ENCODE assay signal across 6 cellular contexts in genomic region chr22:37806409-37807338, GRCh38. TPM values are rescaled to one million over a fixed set of nuclear protein-coding genes. Genes with fewer than 3 reads are reported as not detected.
DNase-seq lines count a peak whose midpoint lies in the region; ATAC-seq and TF ChIP-seq lines count a peak whose summit lies in the region.

No MANE protein-coding gene starts in this region.

- H3K79me2 ChIP-seq in neural cell (replicated peaks; ENCODE audit: insufficient read depth, low read length) = no peaks in the 10 kb centered on the region

- peaks cover 42% of the 10 kb centered on the region for H3K27me3 ChIP-seq in neural cell (ENCODE audit: insufficient read depth, low read depth, low read length)

- ATAC-seq in GM18519 (IDR thresholded peaks at IDR 0.05; ENCODE audit: low FRiP score, unreplicated experiment) = no peak
- ATAC-seq in GM18873 (IDR thresholded peaks at IDR 0.05; ENCODE audit: low FRiP score, unreplicated experiment) = no peak

- no peak for TF ChIP-seq EP300 in neural cell (conservative IDR thresholded peaks at IDR 0.05; ENCODE audit: poor library complexity, severe bottlenecking)

- H3K9ac ChIP-seq in neural cell (ENCODE audit: low read length) = no peak overlapping the region

- H2AFZ ChIP-seq in neural cell (ENCODE audit: low read depth, low read length) = no peak overlapping the region

- no peaks in the 10 kb centered on the region for H3K36me3 ChIP-seq in neural cell (ENCODE audit: insufficient read depth, low read length)

- H3K9me3 ChIP-seq in neural cell (ENCODE audit: low read length) = no peaks in the 10 kb centered on the region

- H4K20me1 ChIP-seq in neural cell (ENCODE audit: insufficient read depth) = no peaks in the 10 kb centered on the region

- no peak overlapping the region for H3K4me2 ChIP-seq in neural cell (ENCODE audit: low read length)

- no peaks in the 10 kb centered on the region for H3K9me3 Mint-ChIP-seq in activated CD4-positive, alpha-beta T cell treated with anti-CD3 and anti-CD28 coated beads, Interleukin-2, amount 10 ng/mL, durations not matched to agents 24 days and 14 days
- peaks cover 0 to 6% (median 0%) of the 10 kb centered on the region in 5 experiments for H3K9me3 Mint-ChIP-seq in brain

- peak overlapping the region; percentile 75 for H3K27ac Mint-ChIP-seq in activated CD4-positive, alpha-beta T cell treated with anti-CD3 and anti-CD28 coated beads, Interleukin-2, amount 10 ng/mL, durations not matched to agents 24 days and 14 days
- peak overlapping the region; percentile 39 to 89 (median 56) for H3K27ac Mint-ChIP-seq in brain

- H3K27ac ChIP-seq in neural cell (ENCODE audit: low read length) = no peak overlapping the region

- DNase-seq in activated CD4-positive, alpha-beta T cell treated with anti-CD3 and anti-CD28 coated beads, Interleukin-2, amount 10 ng/mL, durations not matched to agents 24 days and 14 days = peak; percentile 75
- no peak for DNase-seq in activated CD4-positive, alpha-beta T cell treated with anti-CD3 and anti-CD28 coated beads, Interleukin-2, amount 50 U/mL, for 4 hours

- H3K27me3 Mint-ChIP-seq in activated CD4-positive, alpha-beta T cell treated with anti-CD3 and anti-CD28 coated beads, Interleukin-2, amount 10 ng/mL, durations not matched to agents 24 days and 14 days = peaks cover 26% of the 10 kb centered on the region
- peaks cover 58% of the 10 kb centered on the region for H3K27me3 Mint-ChIP-seq in brain

- peak in 1 of 2 experiments; percentile 10 for TF ChIP-seq CTCF in brain (conservative IDR thresholded peaks at IDR 0.05)
- no peak for TF ChIP-seq CTCF in neural cell (IDR thresholded peaks at IDR 0.05; ENCODE audit: poor library complexity, severe bottlenecking)

- H3F3A ChIP-seq in neural cell (ENCODE audit: insufficient read depth, low read length, poor library complexity, severe bottlenecking) = peaks cover 8% of the 10 kb centered on the region

- peak overlapping the region; percentile 94 for H3K4me3 Mint-ChIP-seq in activated CD4-positive, alpha-beta T cell treated with anti-CD3 and anti-CD28 coated beads, Interleukin-2, amount 10 ng/mL, durations not matched to agents 24 days and 14 days
- H3K4me3 Mint-ChIP-seq in brain = peak overlapping the region; percentile 86 to 91 (median 91)

- H3K9me2 ChIP-seq in neural cell (ENCODE audit: insufficient read depth, low read length) = no peaks in the 10 kb centered on the region

- H3K36me3 Mint-ChIP-seq in activated CD4-positive, alpha-beta T cell treated with anti-CD3 and anti-CD28 coated beads, Interleukin-2, amount 10 ng/mL, durations not matched to agents 24 days and 14 days (ENCODE audit: low read depth) = peaks cover 5% of the 10 kb centered on the region
- H3K36me3 Mint-ChIP-seq in brain = no peaks in the 10 kb centered on the region

- peak overlapping the region; percentile 90 for H3K4me3 ChIP-seq in neural cell (ENCODE audit: low read length)

- H3K4me1 Mint-ChIP-seq in activated CD4-positive, alpha-beta T cell treated with anti-CD3 and anti-CD28 coated beads, Interleukin-2, amount 10 ng/mL, durations not matched to agents 24 days and 14 days = peaks cover 39% of the 10 kb centered on the region
- peaks cover 63% of the 10 kb centered on the region for H3K4me1 Mint-ChIP-seq in brain

- intact Hi-C loops in activated CD4-positive, alpha-beta T cell treated with anti-CD3 and anti-CD28 coated beads, Interleukin-2, amount 10 ng/mL, durations not matched to agents 24 days and 14 days (cut with micrococcal nuclease) = loop anchor here (1.0 to 5.0 kb wide), 5 partner anchors 11 to 199 kb away; partner anchors contain the start of genes ANKRD54, C22orf23, GGA1 and LGALS1

- no peak for TF ChIP-seq RAD21 in neural cell (conservative IDR thresholded peaks at IDR 0.05)

TF ChIP-seq in neural cell, 6 proteins besides CTCF, POLR2A, EP300 and RAD21:
- TF ChIP-seq, protein P1, sequence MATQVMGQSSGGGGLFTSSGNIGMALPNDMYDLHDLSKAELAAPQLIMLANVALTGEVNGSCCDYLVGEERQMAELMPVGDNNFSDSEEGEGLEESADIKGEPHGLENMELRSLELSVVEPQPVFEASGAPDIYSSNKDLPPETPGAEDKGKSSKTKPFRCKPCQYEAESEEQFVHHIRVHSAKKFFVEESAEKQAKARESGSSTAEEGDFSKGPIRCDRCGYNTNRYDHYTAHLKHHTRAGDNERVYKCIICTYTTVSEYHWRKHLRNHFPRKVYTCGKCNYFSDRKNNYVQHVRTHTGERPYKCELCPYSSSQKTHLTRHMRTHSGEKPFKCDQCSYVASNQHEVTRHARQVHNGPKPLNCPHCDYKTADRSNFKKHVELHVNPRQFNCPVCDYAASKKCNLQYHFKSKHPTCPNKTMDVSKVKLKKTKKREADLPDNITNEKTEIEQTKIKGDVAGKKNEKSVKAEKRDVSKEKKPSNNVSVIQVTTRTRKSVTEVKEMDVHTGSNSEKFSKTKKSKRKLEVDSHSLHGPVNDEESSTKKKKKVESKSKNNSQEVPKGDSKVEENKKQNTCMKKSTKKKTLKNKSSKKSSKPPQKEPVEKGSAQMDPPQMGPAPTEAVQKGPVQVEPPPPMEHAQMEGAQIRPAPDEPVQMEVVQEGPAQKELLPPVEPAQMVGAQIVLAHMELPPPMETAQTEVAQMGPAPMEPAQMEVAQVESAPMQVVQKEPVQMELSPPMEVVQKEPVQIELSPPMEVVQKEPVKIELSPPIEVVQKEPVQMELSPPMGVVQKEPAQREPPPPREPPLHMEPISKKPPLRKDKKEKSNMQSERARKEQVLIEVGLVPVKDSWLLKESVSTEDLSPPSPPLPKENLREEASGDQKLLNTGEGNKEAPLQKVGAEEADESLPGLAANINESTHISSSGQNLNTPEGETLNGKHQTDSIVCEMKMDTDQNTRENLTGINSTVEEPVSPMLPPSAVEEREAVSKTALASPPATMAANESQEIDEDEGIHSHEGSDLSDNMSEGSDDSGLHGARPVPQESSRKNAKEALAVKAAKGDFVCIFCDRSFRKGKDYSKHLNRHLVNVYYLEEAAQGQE (IDR thresholded peaks at IDR 0.05; ENCODE audit: borderline replicate concordance) = no peak
- TF ChIP-seq POLR2AphosphoS5 (IDR thresholded peaks at IDR 0.05) = no peak
- TF ChIP-seq SMC3 (conservative IDR thresholded peaks at IDR 0.05; ENCODE audit: poor library complexity) = no peak
- no peak for TF ChIP-seq EZH2 (IDR thresholded peaks at IDR 0.05; ENCODE audit: borderline replicate concordance, insufficient read depth, low read length, poor library complexity, severe bottlenecking)
- TF ChIP-seq TAF1 (IDR thresholded peaks at IDR 0.05; ENCODE audit: low read depth) = no peak
- no peak for TF ChIP-seq MXI1 (conservative IDR thresholded peaks at IDR 0.05; ENCODE audit: poor library complexity, severe bottlenecking)

RNA-seq across cellular contexts. Expression of gene GCAT, which starts 1.1 kb away (rescaled TPM):
- total RNA-seq in activated CD4-positive, alpha-beta T cell treated with anti-CD3 and anti-CD28 coated beads, Interleukin-2, amount 10 ng/mL, durations not matched to agents 24 days and 14 days = 27.7 and 28.9 TPM in 2 replicates
- 32.1 TPM for polyA plus RNA-seq in brain (ENCODE audit: insufficient read depth, low read depth, low replicate concordance)
- polyA plus RNA-seq in neural cell = 12.2 and 13.0 TPM in 2 replicates
- 11.9 and 12.2 TPM in 2 replicates for polyA minus RNA-seq in neural cell

RNA-seq across cellular contexts. Expression of gene GALR3, which starts 16.5 kb away (rescaled TPM):
- total RNA-seq in activated CD4-positive, alpha-beta T cell treated with anti-CD3 and anti-CD28 coated beads, Interleukin-2, amount 10 ng/mL, durations not matched to agents 24 days and 14 days = not detected in 2 replicates
- polyA plus RNA-seq in brain (ENCODE audit: insufficient read depth, low read depth, low replicate concordance) (not detected), neural cell (0.73 TPM in 1 of 2 replicates, not detected in the other)
- polyA minus RNA-seq in neural cell = not detected in 2 replicates

RNA-seq across cellular contexts. Expression of gene ANKRD54, which starts 37.5 kb away (rescaled TPM):
- 27.2 and 29.9 TPM in 2 replicates for total RNA-seq in activated CD4-positive, alpha-beta T cell treated with anti-CD3 and anti-CD28 coated beads, Interleukin-2, amount 10 ng/mL, durations not matched to agents 24 days and 14 days
- polyA plus RNA-seq in brain (ENCODE audit: insufficient read depth, low read depth, low replicate concordance) = 35.2 TPM
- 92.4 and 127 TPM in 2 replicates for polyA plus RNA-seq in neural cell
- 51.2 and 59.2 TPM in 2 replicates for polyA minus RNA-seq in neural cell

RNA-seq across cellular contexts. Expression of gene EIF3L, which starts 42.5 kb away (rescaled TPM):
- total RNA-seq in activated CD4-positive, alpha-beta T cell treated with anti-CD3 and anti-CD28 coated beads, Interleukin-2, amount 10 ng/mL, durations not matched to agents 24 days and 14 days = 460 and 480 TPM in 2 replicates
- polyA plus RNA-seq in brain (ENCODE audit: insufficient read depth, low read depth, low replicate concordance) (527 TPM), neural cell (352 and 396 TPM in 2 replicates)
- 527 and 529 TPM in 2 replicates for polyA minus RNA-seq in neural cell
